Comparison of ENCODE assay signal across 1 cellular context in genomic region chr12:121762269-121762668, GRCh38.
TF ChIP-seq lines count a peak whose summit lies in the region.

No MANE protein-coding gene starts in this region.

TF ChIP-seq in WTC11, 78 proteins besides CTCF, POLR2A, EP300 and RAD21:
- TF ChIP-seq CREB1 (CRISPR knock-in tag; IDR thresholded peaks at IDR 0.05) (no peak), E2F4 (CRISPR knock-in tag; IDR thresholded peaks at IDR 0.05; ENCODE audit: borderline replicate concordance, low read depth) (no peak), NR1H2 (CRISPR knock-in tag; IDR thresholded peaks at IDR 0.05) (no peak), SMAD3 (CRISPR knock-in tag; IDR thresholded peaks at IDR 0.05; ENCODE audit: borderline replicate concordance) (no peak), CDX4 (CRISPR knock-in tag; IDR thresholded peaks at IDR 0.05; ENCODE audit: borderline replicate concordance) (no peak), TEAD1 (CRISPR knock-in tag; IDR thresholded peaks at IDR 0.05) (no peak), FOXP1 (CRISPR knock-in tag; IDR thresholded peaks at IDR 0.05; ENCODE audit: borderline replicate concordance) (no peak), NR2C2 (CRISPR knock-in tag; IDR thresholded peaks at IDR 0.05) (no peak), ZNF512 (CRISPR knock-in tag; IDR thresholded peaks at IDR 0.05; ENCODE audit: borderline replicate concordance) (no peak), ESRRA (CRISPR knock-in tag; IDR thresholded peaks at IDR 0.05; ENCODE audit: borderline replicate concordance) (no peak), ZNF416 (CRISPR knock-in tag; IDR thresholded peaks at IDR 0.05) (no peak), ERG (CRISPR knock-in tag; IDR thresholded peaks at IDR 0.05) (no peak), RORB (CRISPR knock-in tag; IDR thresholded peaks at IDR 0.05) (no peak), PRDM15 (CRISPR knock-in tag; IDR thresholded peaks at IDR 0.05) (no peak), STAT6 (CRISPR knock-in tag; conservative IDR thresholded peaks at IDR 0.05; ENCODE audit: low read depth) (no peak)
